In the genomic region with DNA sequence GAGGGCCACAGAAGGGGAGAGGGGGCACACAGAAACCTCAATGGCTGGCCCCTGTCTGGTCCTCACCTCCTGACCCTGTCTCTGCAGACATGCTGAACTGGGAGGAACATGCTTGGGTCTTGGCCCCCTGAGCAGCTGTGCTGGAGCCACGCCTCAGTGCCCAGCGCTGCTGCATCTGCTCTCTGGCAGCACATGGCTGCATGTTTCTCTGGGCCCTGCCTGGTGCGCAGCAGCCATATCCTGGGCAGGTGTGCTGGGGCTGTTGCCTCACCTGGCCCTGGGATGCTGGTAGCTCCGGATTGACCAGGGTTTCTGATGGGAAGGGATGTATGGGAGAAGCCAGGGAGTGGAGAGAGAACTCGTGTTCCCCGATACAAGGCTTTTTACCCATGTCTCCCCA, we compare ENCODE assay signal across 21 cellular contexts.
A peak's percentile ranks its signal among the peaks of the same experiment; 100 is the strongest.
DNase-seq lines count a peak whose midpoint lies in the region; TF ChIP-seq lines count a peak whose summit lies in the region.
"Had no signal": no experiment of that assay in that cellular context is flagged by ENCODE, and none has a peak within 500 bp of the region (broad histone marks: within the 10 kb centered on the region; RNA-seq: fewer than 3 reads in every experiment).

No MANE protein-coding gene starts in this region.

- no peak overlapping the region for H3K27ac ChIP-seq in Karpas-422 (ENCODE audit: low read length)
- no peak overlapping the region for H3K27ac ChIP-seq in OCI-LY7 (ENCODE audit: low read depth, low read length, poor library complexity, severe bottlenecking)
- no peak overlapping the region for H3K27ac ChIP-seq in left ventricle myocardium inferior (replicated peaks)

- intact Hi-C loops in OCI-LY7 (cut with micrococcal nuclease; ENCODE audit: unreplicated experiment) (loop anchor here (10.0 kb wide), 1 partner anchor 159 kb away; no protein-coding TSS in a partner anchor), posterior vena cava (cut with DNase I) (no loop called here), left ventricle myocardium inferior (cut with micrococcal nuclease) (no loop called here)

- H3K4me1 ChIP-seq in Karpas-422 (ENCODE audit: low read length), result peaks cover 29% of the 10 kb centered on the region
- no peaks in the 10 kb centered on the region for H3K4me1 ChIP-seq in OCI-LY7 (ENCODE audit: insufficient read depth, low read length, poor library complexity, severe bottlenecking)
- no peaks in the 10 kb centered on the region for H3K4me1 ChIP-seq in left ventricle myocardium inferior

- H3K9me3 ChIP-seq in Karpas-422 (ENCODE audit: low read length) (no peaks in the 10 kb centered on the region), OCI-LY7 (ENCODE audit: low read length) (no peaks in the 10 kb centered on the region), left ventricle myocardium inferior (replicated peaks) (peaks cover 2% of the 10 kb centered on the region)
- H3K9me3 ChIP-seq: SK-N-SH had no signal

- no peaks in the 10 kb centered on the region for H4K20me1 ChIP-seq in Karpas-422 (ENCODE audit: insufficient read depth, low read depth, low read length)
- no peaks in the 10 kb centered on the region for H4K20me1 ChIP-seq in OCI-LY7 (ENCODE audit: insufficient read depth, low read length)

- H3K9ac ChIP-seq in Karpas-422 (ENCODE audit: low read length), result no peak overlapping the region
- H3K9ac ChIP-seq: SK-N-SH had no signal

- CTCF ChIA-PET in OCI-LY7 (lab: Charles Lee; ENCODE audit: unreplicated experiment), result no interaction called here

- H3K36me3 ChIP-seq in Karpas-422 (ENCODE audit: insufficient read depth, low read length) (no peaks in the 10 kb centered on the region), OCI-LY7 (ENCODE audit: insufficient read depth, low read length) (no peaks in the 10 kb centered on the region), left ventricle myocardium inferior (no peaks in the 10 kb centered on the region)

- no peaks in the 10 kb centered on the region for H3K9me2 ChIP-seq in Karpas-422 (replicated peaks; ENCODE audit: insufficient read depth, low read length)
- no peaks in the 10 kb centered on the region for H3K9me2 ChIP-seq in OCI-LY7 (ENCODE audit: insufficient read depth, low read length)
- H3K9me2 ChIP-seq: SK-N-SH had no signal

- H3K79me2 ChIP-seq in Karpas-422 (ENCODE audit: low read length), result no peaks in the 10 kb centered on the region
- H3K79me2 ChIP-seq in OCI-LY7 (ENCODE audit: insufficient read depth, low read depth, low read length), result no peaks in the 10 kb centered on the region

- H3K27me3 ChIP-seq in Karpas-422 (ENCODE audit: low read length) (no peaks in the 10 kb centered on the region), left ventricle myocardium inferior (ENCODE audit: low read depth) (peaks cover 100% of the 10 kb centered on the region)

- POLR2A ChIA-PET in OCI-LY7 (lab: Charles Lee), result no interaction called here

- H3K4me3 ChIP-seq in Karpas-422 (ENCODE audit: low read length), result no peak overlapping the region
- H3K4me3 ChIP-seq in OCI-LY7 (ENCODE audit: low read depth, low read length, poor library complexity, severe bottlenecking), result no peak overlapping the region
- H3K4me3 ChIP-seq in left ventricle myocardium inferior, result no peak overlapping the region
- H3K4me3 ChIP-seq: GM12878, GM23338, K562 had no signal

- no peak for TF ChIP-seq CTCF in OCI-LY7 (conservative IDR thresholded peaks at IDR 0.05; ENCODE audit: low read length)
- no peak for TF ChIP-seq CTCF in left ventricle myocardium inferior (IDR thresholded peaks at IDR 0.05; ENCODE audit: borderline replicate concordance)

- H3K4me2 ChIP-seq in Karpas-422 (ENCODE audit: low read depth, low read length, poor library complexity, severe bottlenecking) (no peak overlapping the region), OCI-LY7 (ENCODE audit: low read length) (no peak overlapping the region)
- H3K4me2 ChIP-seq: GM23338, SK-N-SH had no signal

- H2AFZ ChIP-seq in Karpas-422 (ENCODE audit: low read length) (no peak overlapping the region), OCI-LY7 (ENCODE audit: low read length) (no peak overlapping the region)
- H2AFZ ChIP-seq: GM23338 had no signal

- DNase-seq in NCI-H748 (lab: John Stamatoyannopoulos, UW; ENCODE audit: unreplicated experiment) (peak; percentile 10), NCI-H748 treated with DMSO at 0.1 percent for 48 hours (lab: John Stamatoyannopoulos, UW) (no peak), Karpas-422 (peak; percentile 65), OCI-LY7 (ENCODE audit: low spot score) (peak; percentile 49), posterior vena cava (ENCODE audit: low spot score) (peak; percentile 77), left ventricle myocardium inferior (no peak), DMS153 (lab: John Stamatoyannopoulos, UW) (no peak)
- no peak for DNase-seq in stimulated activated CD4-positive, alpha-beta T cell treated with anti-CD3 and anti-CD28 coated beads, Interleukin-4, amount 100 ng/mL, for 1 hour
- DNase-seq: EL, GDM1, HCEC 1CT, MV-4-11, NCI-H1105 treated with DMSO at 0.1 percent for 48 hours, NCI-H187, NCI-H2081 treated with DMSO at 0.1 percent for 48 hours, PC-3, SK-N-SH, SW 1271 had no signal

- no TSS peak for BruUV-seq in OCI-LY7 (replicated peaks; lab: Mats Ljungman, UMichigan)

Comparison
In these comparisons a context has a peak if more than half of its experiments do, and no peak if none do; other contexts are left out.
1. DNase-seq: peak in NCI-H748 (single experiment), Karpas-422 (single experiment), OCI-LY7 (single experiment) and posterior vena cava (single experiment); none in NCI-H748 treated with DMSO at 0.1 percent for 48 hours (single experiment), stimulated activated CD4-positive, alpha-beta T cell treated with anti-CD3 and anti-CD28 coated beads, Interleukin-4, amount 100 ng/mL, for 1 hour (single experiment), left ventricle myocardium inferior (single experiment) and DMS153 (single experiment).